In genomic region chr11:29448246-29448877, GRCh38 we compare ENCODE assay signal across 9 cellular contexts.
DNase-seq lines count a peak whose midpoint lies in the region; ATAC-seq, FAIRE-seq and TF ChIP-seq lines count a peak whose summit lies in the region.
"Had no signal": no experiment of that assay in that cellular context is flagged by ENCODE, and none has a peak within 500 bp of the region (broad histone marks: within the 10 kb centered on the region; RNA-seq: fewer than 3 reads in every experiment).

No MANE protein-coding gene starts in this region.

- POLR2A ChIA-PET in AG04450 (lab: Yijun Ruan, JAX), result no interaction called here

- no peaks in the 10 kb centered on the region for H3K36me3 ChIP-seq in astrocyte (ENCODE audit: insufficient read depth, low read length)
- H3K36me3 ChIP-seq in kidney epithelial cell (ENCODE audit: control insufficient read depth, insufficient read depth, low read length), result no peaks in the 10 kb centered on the region
- H3K36me3 ChIP-seq: spleen had no signal

- H3K4me1 Mint-ChIP-seq in astrocyte (ENCODE audit: low read depth, unreplicated experiment), result peaks cover 23% of the 10 kb centered on the region

- ATAC-seq in GM18873 (IDR thresholded peaks at IDR 0.05; ENCODE audit: low FRiP score, unreplicated experiment), result no peak
- ATAC-seq in GM19397 (IDR thresholded peaks at IDR 0.05; ENCODE audit: unreplicated experiment), result no peak
- no peak for ATAC-seq in GM21717 (IDR thresholded peaks at IDR 0.05; ENCODE audit: unreplicated experiment)

- H3K4me2 ChIP-seq in astrocyte (ENCODE audit: low read length), result no peak overlapping the region

- no peak overlapping the region for H3K27ac ChIP-seq in AG04450 (ENCODE audit: low read depth, low read length)
- H3K27ac ChIP-seq in astrocyte (ENCODE audit: low read depth, low read length), result no peak overlapping the region
- H3K27ac ChIP-seq: spleen had no signal

- no peaks in the 10 kb centered on the region for H3K36me3 Mint-ChIP-seq in astrocyte (ENCODE audit: low read depth, unreplicated experiment)

- no peak overlapping the region for H3K4me3 Mint-ChIP-seq in astrocyte (ENCODE audit: unreplicated experiment)

- H3K9me3 Mint-ChIP-seq in astrocyte (ENCODE audit: unreplicated experiment), result peaks cover 2% of the 10 kb centered on the region

- no peak overlapping the region for H2AFZ ChIP-seq in astrocyte (ENCODE audit: low read depth, low read length)

- DNase-seq in AG04450 (ENCODE audit: low read depth, low spot score) (no peak), HTR-8/SVneo (ENCODE audit: insufficient read length, low spot score) (peak; percentile 10), astrocyte (ENCODE audit: low read depth) (no peak), kidney epithelial cell (ENCODE audit: low read depth) (no peak)
- DNase-seq in activated CD4-positive, CD25-positive, alpha-beta regulatory T cell (lab: John Stamatoyannopoulos, UW), result no peak
- DNase-seq: spleen had no signal

- FAIRE-seq in HTR-8/SVneo (lab: Jason Lieb, UNC), result no peak
- FAIRE-seq in astrocyte (lab: Jason Lieb, UNC), result no peak

- no peaks in the 10 kb centered on the region for H3K9me3 ChIP-seq in AG04450 (ENCODE audit: control insufficient read depth, insufficient read depth, low read length)
- H3K9me3 ChIP-seq in astrocyte (ENCODE audit: insufficient read depth, low read depth, low read length), result no peaks in the 10 kb centered on the region
- H3K9me3 ChIP-seq: spleen had no signal

- H3K9ac ChIP-seq in astrocyte (ENCODE audit: low read length), result no peak overlapping the region

- no peaks in the 10 kb centered on the region for H3K27me3 Mint-ChIP-seq in astrocyte (ENCODE audit: low read depth, unreplicated experiment)

- H3K4me3 ChIP-seq in AG04450 (ENCODE audit: low read depth, low read length), result no peak overlapping the region
- no peak overlapping the region for H3K4me3 ChIP-seq in astrocyte (ENCODE audit: insufficient read depth, low read depth, low read length)
- no peak overlapping the region for H3K4me3 ChIP-seq in kidney epithelial cell (ENCODE audit: low read depth, low read length)
- H3K4me3 ChIP-seq: spleen had no signal

- H3K27ac Mint-ChIP-seq in astrocyte (ENCODE audit: unreplicated experiment), result no peak overlapping the region

- CTCF ChIA-PET in AG04450 (lab: Charles Lee), result interaction anchor here (0.7 to 4.0 kb wide), 12 partner anchors 10 to 886 kb away, joined by 3 to 42 read pairs (median 3); no protein-coding TSS in a partner anchor

- H3K27me3 ChIP-seq in AG04450 (ENCODE audit: control insufficient read depth, insufficient read depth, low read length), result no peaks in the 10 kb centered on the region
- no peaks in the 10 kb centered on the region for H3K27me3 ChIP-seq in astrocyte (ENCODE audit: insufficient read depth, low read length)
- no peaks in the 10 kb centered on the region for H3K27me3 ChIP-seq in kidney epithelial cell (ENCODE audit: control insufficient read depth, insufficient read depth, low read length)
- H3K27me3 ChIP-seq: spleen had no signal

- H3K79me2 ChIP-seq in astrocyte (ENCODE audit: insufficient read depth, low read length), result no peaks in the 10 kb centered on the region

- peaks cover 7% of the 10 kb centered on the region for H3K4me1 ChIP-seq in astrocyte (ENCODE audit: insufficient read depth, low read length)
- H3K4me1 ChIP-seq: spleen had no signal

- no peaks in the 10 kb centered on the region for H4K20me1 ChIP-seq in astrocyte (ENCODE audit: insufficient read depth, low read length)

- TF ChIP-seq CTCF in AG04450 (IDR thresholded peaks at IDR 0.05; ENCODE audit: low read depth, low read length), result peak; percentile 61
- peak; percentile 85 for TF ChIP-seq CTCF in astrocyte (IDR thresholded peaks at IDR 0.05; ENCODE audit: insufficient read depth, low read depth, low read length)
- peak; percentile 72 for TF ChIP-seq CTCF in kidney epithelial cell (IDR thresholded peaks at IDR 0.05; ENCODE audit: insufficient read depth, low read length, poor library complexity, severe bottlenecking)
